12 cellular contexts compared by ENCODE assay signal in genomic region chr2:150729495-150729955, GRCh38.
DNase-seq lines count a peak whose midpoint lies in the region; ATAC-seq and TF ChIP-seq lines count a peak whose summit lies in the region.
"Had no signal": no experiment of that assay in that cellular context is flagged by ENCODE, and none has a peak within 500 bp of the region (broad histone marks: within the 10 kb centered on the region; RNA-seq: fewer than 3 reads in every experiment).

No MANE protein-coding gene starts in this region.

- no peak overlapping the region for H3K18ac ChIP-seq in trophoblast cell (ENCODE audit: low read length)

- TF ChIP-seq CTCF in CD14-positive monocyte (IDR thresholded peaks at IDR 0.05) = no peak
- TF ChIP-seq CTCF in dorsolateral prefrontal cortex (IDR thresholded peaks at IDR 0.05 in 54 of 56, conservative IDR thresholded peaks at IDR 0.05 in 2 of 56; ENCODE audit: low read depth in 1 of 56, partially characterized antibody in 56 of 56) = no peak

- H3K9me3 Mint-ChIP-seq in CD14-positive monocyte = peaks cover 2 to 14% (median 7%) of the 10 kb centered on the region in 7 donors
- H3K9me3 Mint-ChIP-seq: activated T-helper 2 cell treated with anti-CD3 and anti-CD28 coated beads, Interferon-gamma antibody, Interleukin-2, Interleukin-4, amounts not matched to agents 10 μg/mL and 5 μg/mL and 100 μg/mL, durations not matched to agents 14 hours and 24 hours and 36 hours had no signal

- H3K4me3 ChIP-seq in trophoblast cell (ENCODE audit: low read depth, low read length) = no peak overlapping the region
- H3K4me3 ChIP-seq in dorsolateral prefrontal cortex = no peak overlapping the region

- WGBS in trophoblast cell (ENCODE audit: extremely low coverage, insufficient coverage, insufficient read length) = 100% methylated on average over 1 of the region's 4 CpGs

- H4K8ac ChIP-seq in trophoblast cell (ENCODE audit: low read depth, low read length) = no peak overlapping the region

- H3K4me1 ChIP-seq in trophoblast cell (ENCODE audit: control insufficient read depth in 1 of 2, insufficient read depth in 2 of 2, low read length in 2 of 2) = peaks cover 0 to 2% of the 10 kb centered on the region in 2 experiments

- H2BK120ac ChIP-seq in trophoblast cell (ENCODE audit: insufficient read depth, low read length, poor library complexity) = no peak overlapping the region

- H2BK5ac ChIP-seq in trophoblast cell (ENCODE audit: low read depth, low read length, poor library complexity) = no peak overlapping the region

- H3K4me1 Mint-ChIP-seq in CD14-positive monocyte = no peaks in the 10 kb centered on the region
- H3K4me1 Mint-ChIP-seq: naive thymus-derived CD4-positive, alpha-beta T cell had no signal

- H3K4me2 ChIP-seq in trophoblast cell (ENCODE audit: low read length) = no peak overlapping the region

- no peaks in the 10 kb centered on the region for H3K36me3 Mint-ChIP-seq in CD14-positive monocyte
- H3K36me3 Mint-ChIP-seq: naive thymus-derived CD4-positive, alpha-beta T cell had no signal

- no peak overlapping the region for H3K4me3 Mint-ChIP-seq in CD14-positive monocyte
- H3K4me3 Mint-ChIP-seq: naive thymus-derived CD4-positive, alpha-beta T cell had no signal

- ATAC-seq in GM19397 (IDR thresholded peaks at IDR 0.05; ENCODE audit: unreplicated experiment) (peak; percentile 49), HG02678 (IDR thresholded peaks at IDR 0.05; ENCODE audit: unreplicated experiment) (peak; percentile 74), HG03469 (IDR thresholded peaks at IDR 0.05; ENCODE audit: unreplicated experiment) (peak; percentile 60)
- ATAC-seq: naive thymus-derived CD4-positive, alpha-beta T cell had no signal

- no peak overlapping the region for H3K27ac Mint-ChIP-seq in CD14-positive monocyte
- H3K27ac Mint-ChIP-seq: activated T-helper 2 cell treated with anti-CD3 and anti-CD28 coated beads, Interferon-gamma antibody, Interleukin-2, Interleukin-4, amounts not matched to agents 10 μg/mL and 5 μg/mL and 100 μg/mL, durations not matched to agents 14 hours and 24 hours and 36 hours; naive thymus-derived CD4-positive, alpha-beta T cell had no signal

- no peak overlapping the region for H2AFZ ChIP-seq in trophoblast cell (ENCODE audit: insufficient read depth, low read length, poor library complexity)

- H3K27ac ChIP-seq in trophoblast cell (ENCODE audit: low read depth, low read length) (no peak overlapping the region), dorsolateral prefrontal cortex (no peak overlapping the region)

- no peaks in the 10 kb centered on the region for H3K36me3 ChIP-seq in trophoblast cell (ENCODE audit: control insufficient read depth in 1 of 2, insufficient read depth in 2 of 2, low read length in 2 of 2)

- no peaks in the 10 kb centered on the region for H3K79me2 ChIP-seq in trophoblast cell (ENCODE audit: control insufficient read depth, insufficient read depth, low read length, poor library complexity)

- H3K27me3 Mint-ChIP-seq in CD14-positive monocyte (ENCODE audit: low read depth in 3 of 3) = peaks cover 0 to 1% (median 0%) of the 10 kb centered on the region in 3 donors

- no peak overlapping the region for H3K9ac ChIP-seq in trophoblast cell (ENCODE audit: low read length)

- H3K14ac ChIP-seq in trophoblast cell (ENCODE audit: low read length) = no peak overlapping the region

- no peak overlapping the region for H2AK5ac ChIP-seq in trophoblast cell (ENCODE audit: low read length)

- no peaks in the 10 kb centered on the region for H3K27me3 ChIP-seq in trophoblast cell (ENCODE audit: insufficient read depth, low read length)
- H3K27me3 ChIP-seq in dorsolateral prefrontal cortex = peaks cover 0 to 5% (median 0%) of the 10 kb centered on the region in 45 donors

- H3K79me1 ChIP-seq in trophoblast cell (ENCODE audit: low read length) = no peaks in the 10 kb centered on the region

- no peak overlapping the region for H4K12ac ChIP-seq in trophoblast cell (ENCODE audit: low read depth, low read length)

- H3K9me3 ChIP-seq in trophoblast cell (ENCODE audit: insufficient read depth, low read depth, low read length) = no peaks in the 10 kb centered on the region

- H3K4ac ChIP-seq in trophoblast cell (ENCODE audit: low read depth, low read length) = no peak overlapping the region

- peak overlapping the region; percentile 89 for H2BK12ac ChIP-seq in trophoblast cell (ENCODE audit: low read length)

- no peak for DNase-seq in trophoblast cell
- DNase-seq in NCI-H1694 treated with DMSO at 0.1 percent for 48 hours (lab: John Stamatoyannopoulos, UW) = no peak
- no peak for DNase-seq in CD14-positive monocyte (ENCODE audit: low spot score)
- no peak for DNase-seq in dorsolateral prefrontal cortex
- DNase-seq: activated CD4-positive, alpha-beta T cell treated with anti-CD3 and anti-CD28 coated beads for 1 hour; naive thymus-derived CD4-positive, alpha-beta T cell; NCI-H69; small intestine had no signal

- no peak overlapping the region for H4K91ac ChIP-seq in trophoblast cell (ENCODE audit: low read depth, low read length)

- H3K23ac ChIP-seq in trophoblast cell (ENCODE audit: low read length) = no peak overlapping the region

- intact Hi-C loops in CD14-positive monocyte (cut with micrococcal nuclease) (no loop called here), dorsolateral prefrontal cortex (cut with DNase I) (no loop called here)
